In genomic region chr4:168397611-168398169, GRCh38 we compare ENCODE assay signal across 25 cellular contexts.
"Had no signal": no experiment of that assay in that cellular context is flagged by ENCODE, and none has a peak within 500 bp of the region (broad histone marks: within the 10 kb centered on the region; RNA-seq: fewer than 3 reads in every experiment).

No MANE protein-coding gene starts in this region.

- H3K27ac Mint-ChIP-seq: memory B cell; natural killer cell; stimulated activated memory B cell treated with anti-CD40 and anti-IgM and Interleukin-4, amounts not matched to agents 10 μg/mL and 1 μg/mL and 100 μg/mL, for 72 hours; stimulated activated naive CD8-positive, alpha-beta T cell treated with anti-CD3 and anti-CD28 coated beads, Interleukin-15, Interleukin-2, amounts not matched to agents 100 ng/mL and 50 ng/mL, for 24 hours had no signal

- H3K4me1 ChIP-seq: left ventricle myocardium inferior, pancreas, right lobe of liver, tibial nerve, uterus had no signal

- H3K4me1 Mint-ChIP-seq: immature natural killer cell; memory B cell; natural killer cell; stimulated activated memory B cell treated with anti-CD40 and anti-IgM and Interleukin-4, amounts not matched to agents 10 μg/mL and 1 μg/mL and 100 μg/mL, for 72 hours had no signal

- FAIRE-seq: endometrium, frontal cortex, pancreas had no signal

- H3K9me3 Mint-ChIP-seq: immature natural killer cell; natural killer cell; stimulated activated naive CD8-positive, alpha-beta T cell treated with anti-CD3 and anti-CD28 coated beads, Interleukin-15, Interleukin-2, amounts not matched to agents 100 ng/mL and 50 ng/mL, for 24 hours had no signal

- H3K27ac ChIP-seq: left ventricle myocardium inferior, neutrophil, pancreas, right lobe of liver, thoracic aorta, tibial nerve, uterus had no signal

- H3K36me3 ChIP-seq: uterus had no signal

- ATAC-seq: effector memory CD8-positive, alpha-beta T cell; left colon; natural killer cell; pancreas; stimulated activated memory B cell treated with anti-CD40 and anti-IgM and Interleukin-4, amounts not matched to agents 10 μg/mL and 1 μg/mL and 100 μg/mL, for 72 hours had no signal

- H3K9me3 ChIP-seq: left ventricle myocardium inferior, neutrophil, pancreas, right lobe of liver, thoracic aorta, tibial nerve, upper lobe of left lung, uterus had no signal

- H3K27me3 ChIP-seq: neutrophil, pancreas, right lobe of liver, tibial nerve, upper lobe of left lung, uterus had no signal

- H3K4me3 Mint-ChIP-seq: effector memory CD8-positive, alpha-beta T cell; immature natural killer cell; memory B cell; natural killer cell; stimulated activated memory B cell treated with anti-CD40 and anti-IgM and Interleukin-4, amounts not matched to agents 10 μg/mL and 1 μg/mL and 100 μg/mL, for 72 hours; stimulated activated naive CD8-positive, alpha-beta T cell treated with anti-CD3 and anti-CD28 coated beads, Interleukin-15, Interleukin-2, amounts not matched to agents 100 ng/mL and 50 ng/mL, for 24 hours had no signal

- DNase-seq: cortex of kidney; effector memory CD8-positive, alpha-beta T cell; hypothalamus; immature natural killer cell; islet precursor cell; kidney glomerular epithelial cell; left colon; left ventricle myocardium inferior; natural killer cell; retina; right lobe of liver; stimulated activated CD4-positive, alpha-beta T cell treated with anti-CD3 and anti-CD28 coated beads, Interleukin-2, amount 100 ng/mL, for 24 hours; stimulated activated CD4-positive, alpha-beta T cell treated with anti-CD3 and anti-CD28 coated beads, Interleukin-4, amount 100 ng/mL, for 24 hours; uterus had no signal

- H3K27me3 Mint-ChIP-seq: effector memory CD8-positive, alpha-beta T cell; memory B cell; stimulated activated memory B cell treated with anti-CD40 and anti-IgM and Interleukin-4, amounts not matched to agents 10 μg/mL and 1 μg/mL and 100 μg/mL, for 72 hours; stimulated activated naive CD8-positive, alpha-beta T cell treated with anti-CD3 and anti-CD28 coated beads, Interleukin-15, Interleukin-2, amounts not matched to agents 100 ng/mL and 50 ng/mL, for 24 hours had no signal

- H3K4me3 ChIP-seq: left ventricle myocardium inferior, lung, pancreas, right lobe of liver, thoracic aorta, tibial nerve, upper lobe of left lung, uterus had no signal
